24 cellular contexts compared by ENCODE assay signal in the genomic region with DNA sequence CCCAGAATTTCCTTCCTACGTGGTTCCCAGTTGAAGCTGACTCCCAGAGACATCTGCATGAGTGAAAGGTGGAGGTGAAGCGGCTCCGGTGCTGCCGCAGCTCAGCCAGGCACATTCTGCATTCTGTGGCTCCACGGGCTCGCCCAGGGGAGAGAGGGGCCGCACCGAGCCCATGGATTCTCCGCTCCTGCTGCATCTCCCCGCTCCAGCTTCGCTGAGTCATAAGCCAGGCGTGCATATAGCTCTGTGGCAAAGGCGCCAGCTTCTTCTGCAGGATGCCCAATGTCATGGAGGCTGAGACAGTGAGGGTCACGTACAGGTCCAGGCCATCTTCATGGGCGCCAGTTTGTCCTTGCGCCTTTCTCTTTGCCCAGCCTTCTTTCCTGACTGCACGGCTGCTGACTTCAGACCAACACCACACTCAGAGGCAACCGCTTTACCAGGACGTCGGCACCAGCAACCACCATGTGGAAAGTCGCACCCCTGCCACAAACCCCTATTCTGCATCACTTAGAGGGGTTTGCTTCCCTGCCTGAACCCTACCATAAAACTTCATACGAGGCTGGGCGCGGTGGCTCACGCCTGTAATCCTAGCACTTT.
A peak's percentile ranks its signal among the peaks of the same experiment; 100 is the strongest.
DNase-seq lines count a peak whose midpoint lies in the region; ATAC-seq, FAIRE-seq and TF ChIP-seq lines count a peak whose summit lies in the region.
"Had no signal": no experiment of that assay in that cellular context is flagged by ENCODE, and none has a peak within 500 bp of the region (broad histone marks: within the 10 kb centered on the region; RNA-seq: fewer than 3 reads in every experiment).

No MANE protein-coding gene starts in this region.

- H3K4me1 ChIP-seq in HepG2 (ENCODE audit: insufficient read depth, low read length) (no peaks in the 10 kb centered on the region), right lobe of liver (no peaks in the 10 kb centered on the region)
- H3K4me1 ChIP-seq: A549; BLaER1 treated with 17β-estradiol and CSF1 and Interleukin-3, amounts not matched to agents 10 nM and 100 nM had no signal

- DNase-seq in HepG2 (ENCODE audit: low spot score) (no peak), right lobe of liver (no peak), islet precursor cell (peak; percentile 51), sciatic nerve (ENCODE audit: low spot score) (peak; percentile 22), NCI-H1694 (lab: John Stamatoyannopoulos, UW) (no peak), pons (ENCODE audit: low spot score) (no peak)
- DNase-seq in stimulated activated naive CD4-positive, alpha-beta T cell treated with Interleukin-2 at 50 U/mL for 16 hours (lab: John Stamatoyannopoulos, UW) = no peak
- DNase-seq: AML-193; CD4-positive, alpha-beta T cell; DMS53; GOT3; HCEC 1CT; IMR-90; MM.1S; NCI-H2029 treated with DMSO at 0.1 percent for 48 hours; NCI-H446 treated with DMSO at 0.1 percent for 48 hours; NCI-H69; SK-N-SH had no signal

- no TSS peak for BruUV-seq in HepG2 (replicated peaks; lab: Mats Ljungman, UMichigan)

- H3K9ac ChIP-seq in HepG2 (ENCODE audit: insufficient read depth, low read depth, low read length) = no peak overlapping the region
- H3K9ac ChIP-seq: BLaER1 treated with 17β-estradiol and CSF1 and Interleukin-3, amounts not matched to agents 10 nM and 100 nM; KMS-11; SK-N-SH had no signal

- in situ Hi-C loops in HepG2 (cut with HindIII; ENCODE audit: extremely low pct_ligation_motif_present, low pct_unique_long_range_greater_than_20kb) = no loop called here

- POLR2A ChIA-PET in HepG2 (lab: Yijun Ruan, JAX) = interaction anchor here (1.2 kb wide), 1 partner anchor 9 kb away, joined by 3 read pairs; no protein-coding TSS in a partner anchor

- 72% methylated on average over 25 of the region's 25 CpGs for WGBS in HepG2 (ENCODE audit: low lambda C conversion rate)
- WGBS in right lobe of liver (ENCODE audit: insufficient coverage, low coverage, low lambda C conversion rate, missing lambda C conversion rate) = 91% methylated on average over 14 of the region's 25 CpGs

- H4K20me1 ChIP-seq in HepG2 (ENCODE audit: insufficient read depth, low read length) = no peaks in the 10 kb centered on the region
- H4K20me1 ChIP-seq: BLaER1 treated with 17β-estradiol and CSF1 and Interleukin-3, amounts not matched to agents 10 nM and 100 nM had no signal

- no peak for FAIRE-seq in HepG2 (lab: Jason Lieb, UNC)
- FAIRE-seq: A549, G401.6 had no signal

- intact Hi-C loops in HepG2 (cut with micrococcal nuclease; ENCODE audit: unreplicated experiment) (loop anchor here (10.0 kb wide), 1 partner anchor 235 kb away; no protein-coding TSS in a partner anchor), right lobe of liver (cut with DNase I) (no loop called here), sciatic nerve (cut with DNase I) (no loop called here)

- ATAC-seq in HepG2 = peak; percentile 38; the same call in 2 of the 3 replicates
- ATAC-seq in right lobe of liver = no peak
- no peak for ATAC-seq in sciatic nerve
- ATAC-seq: A549, Panc1 had no signal

- peaks cover 3% of the 10 kb centered on the region; the same call in 1 of the 2 replicates for H3K9me3 ChIP-seq in HepG2 (ENCODE audit: low read length)
- H3K9me3 ChIP-seq in right lobe of liver = no peaks in the 10 kb centered on the region
- H3K9me3 ChIP-seq: A549, SK-N-SH had no signal

- no peak for TF ChIP-seq EP300 in HepG2 (IDR thresholded peaks at IDR 0.05; ENCODE audit: low read depth in 2 of 2, low read length in 2 of 2)
- TF ChIP-seq EP300 in HepG2 (CRISPR knock-in tag; IDR thresholded peaks at IDR 0.05; ENCODE audit: borderline replicate concordance) = no peak

- CTCF ChIA-PET in HepG2 (lab: Yijun Ruan, JAX; ENCODE audit: low intra/inter-chr PET ratio, low total read pairs) = no interaction called here

- TF ChIP-seq CTCF in HepG2 (CRISPR knock-in tag; IDR thresholded peaks at IDR 0.05) (no peak), right lobe of liver (IDR thresholded peaks at IDR 0.05) (no peak)

- H3K4me3 ChIP-seq in HepG2 (replicated peaks in 1 of 3; ENCODE audit: insufficient read depth in 1 of 3, low read depth in 2 of 3, low read length in 3 of 3) (no peak overlapping the region), right lobe of liver (no peak overlapping the region)
- H3K4me3 ChIP-seq: A549; BLaER1 treated with 17β-estradiol and CSF1 and Interleukin-3, amounts not matched to agents 10 nM and 100 nM had no signal

- TF ChIP-seq POLR2A in HepG2 (IDR thresholded peaks at IDR 0.05; ENCODE audit: insufficient read depth in 1 of 2, low read depth in 2 of 2, low read length in 2 of 2) = no peak
- TF ChIP-seq POLR2A in right lobe of liver (IDR thresholded peaks at IDR 0.05) = no peak

- H3K4me2 ChIP-seq in HepG2 (ENCODE audit: low read depth, low read length) = no peak overlapping the region
- H3K4me2 ChIP-seq: A549; BLaER1 treated with 17β-estradiol and CSF1 and Interleukin-3, amounts not matched to agents 10 nM and 100 nM; KMS-11; SK-N-SH had no signal

- no peaks in the 10 kb centered on the region for H3K36me3 ChIP-seq in HepG2 (replicated peaks in 1 of 2; ENCODE audit: control insufficient read depth in 1 of 2, insufficient read depth in 2 of 2, low read length in 2 of 2)
- no peaks in the 10 kb centered on the region for H3K36me3 ChIP-seq in right lobe of liver
- H3K36me3 ChIP-seq: BLaER1 treated with 17β-estradiol and CSF1 and Interleukin-3, amounts not matched to agents 10 nM and 100 nM had no signal

- no peak for TF ChIP-seq RAD21 in HepG2 (CRISPR knock-in tag; IDR thresholded peaks at IDR 0.05)

- H3K27ac ChIP-seq in HepG2 (ENCODE audit: extremely low read length, insufficient read depth, low read length) (no peak overlapping the region), right lobe of liver (no peak overlapping the region)
- H3K27ac ChIP-seq: A549; BLaER1 treated with 17β-estradiol and CSF1 and Interleukin-3, amounts not matched to agents 10 nM and 100 nM; KMS-11; RWPE1 had no signal

- no peaks in the 10 kb centered on the region for H3K79me2 ChIP-seq in HepG2 (ENCODE audit: insufficient read depth, low read length)

- H2AFZ ChIP-seq in HepG2 (ENCODE audit: low read length) = no peak overlapping the region

- H3K27me3 ChIP-seq in HepG2 (ENCODE audit: control insufficient read depth in 1 of 2, insufficient read depth in 2 of 2, low read length in 2 of 2) (peaks cover 2 to 22% of the 10 kb centered on the region in 2 experiments; a peak in 3 of 5 replicates), right lobe of liver (no peaks in the 10 kb centered on the region)
- H3K27me3 ChIP-seq: BLaER1 treated with 17β-estradiol and CSF1 and Interleukin-3, amounts not matched to agents 10 nM and 100 nM had no signal

TF ChIP-seq in HepG2, 621 proteins besides CTCF, POLR2A, EP300 and RAD21 (continues in another document):
- TF ChIP-seq NR2F2 (IDR thresholded peaks at IDR 0.05; ENCODE audit: borderline replicate concordance, low read depth) = no peak
- TF ChIP-seq, protein P1, sequence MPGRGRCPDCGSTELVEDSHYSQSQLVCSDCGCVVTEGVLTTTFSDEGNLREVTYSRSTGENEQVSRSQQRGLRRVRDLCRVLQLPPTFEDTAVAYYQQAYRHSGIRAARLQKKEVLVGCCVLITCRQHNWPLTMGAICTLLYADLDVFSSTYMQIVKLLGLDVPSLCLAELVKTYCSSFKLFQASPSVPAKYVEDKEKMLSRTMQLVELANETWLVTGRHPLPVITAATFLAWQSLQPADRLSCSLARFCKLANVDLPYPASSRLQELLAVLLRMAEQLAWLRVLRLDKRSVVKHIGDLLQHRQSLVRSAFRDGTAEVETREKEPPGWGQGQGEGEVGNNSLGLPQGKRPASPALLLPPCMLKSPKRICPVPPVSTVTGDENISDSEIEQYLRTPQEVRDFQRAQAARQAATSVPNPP (CRISPR knock-in tag; IDR thresholded peaks at IDR 0.05) = no peak
- TF ChIP-seq ZNF160 (CRISPR knock-in tag; IDR thresholded peaks at IDR 0.05) = no peak
- no peak for TF ChIP-seq PAX8 (CRISPR knock-in tag; IDR thresholded peaks at IDR 0.05; ENCODE audit: borderline replicate concordance)
- no peak for TF ChIP-seq PPARG (CRISPR knock-in tag; conservative IDR thresholded peaks at IDR 0.05)
- no peak for TF ChIP-seq REPIN1 (CRISPR knock-in tag; IDR thresholded peaks at IDR 0.05; ENCODE audit: borderline replicate concordance, low read depth)
- TF ChIP-seq, protein P2, sequence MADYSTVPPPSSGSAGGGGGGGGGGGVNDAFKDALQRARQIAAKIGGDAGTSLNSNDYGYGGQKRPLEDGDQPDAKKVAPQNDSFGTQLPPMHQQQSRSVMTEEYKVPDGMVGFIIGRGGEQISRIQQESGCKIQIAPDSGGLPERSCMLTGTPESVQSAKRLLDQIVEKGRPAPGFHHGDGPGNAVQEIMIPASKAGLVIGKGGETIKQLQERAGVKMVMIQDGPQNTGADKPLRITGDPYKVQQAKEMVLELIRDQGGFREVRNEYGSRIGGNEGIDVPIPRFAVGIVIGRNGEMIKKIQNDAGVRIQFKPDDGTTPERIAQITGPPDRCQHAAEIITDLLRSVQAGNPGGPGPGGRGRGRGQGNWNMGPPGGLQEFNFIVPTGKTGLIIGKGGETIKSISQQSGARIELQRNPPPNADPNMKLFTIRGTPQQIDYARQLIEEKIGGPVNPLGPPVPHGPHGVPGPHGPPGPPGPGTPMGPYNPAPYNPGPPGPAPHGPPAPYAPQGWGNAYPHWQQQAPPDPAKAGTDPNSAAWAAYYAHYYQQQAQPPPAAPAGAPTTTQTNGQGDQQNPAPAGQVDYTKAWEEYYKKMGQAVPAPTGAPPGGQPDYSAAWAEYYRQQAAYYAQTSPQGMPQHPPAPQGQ (CRISPR knock-in tag; IDR thresholded peaks at IDR 0.05; ENCODE audit: borderline replicate concordance) = no peak
- TF ChIP-seq, protein P3, sequence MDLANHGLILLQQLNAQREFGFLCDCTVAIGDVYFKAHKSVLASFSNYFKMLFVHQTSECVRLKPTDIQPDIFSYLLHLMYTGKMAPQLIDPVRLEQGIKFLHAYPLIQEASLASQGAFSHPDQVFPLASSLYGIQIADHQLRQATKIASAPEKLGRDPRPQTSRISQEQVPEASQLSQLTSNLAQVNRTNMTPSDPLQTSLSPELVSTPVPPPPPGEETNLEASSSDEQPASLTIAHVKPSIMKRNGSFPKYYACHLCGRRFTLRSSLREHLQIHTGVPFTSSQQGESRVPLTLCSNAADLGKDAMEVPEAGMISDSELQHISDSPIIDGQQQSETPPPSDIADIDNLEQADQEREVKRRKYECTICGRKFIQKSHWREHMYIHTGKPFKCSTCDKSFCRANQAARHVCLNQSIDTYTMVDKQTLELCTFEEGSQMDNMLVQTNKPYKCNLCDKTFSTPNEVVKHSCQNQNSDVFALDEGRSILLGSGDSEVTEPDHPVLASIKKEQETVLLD (CRISPR knock-in tag; IDR thresholded peaks at IDR 0.05; ENCODE audit: low read depth) = no peak
- no peak for TF ChIP-seq FOSL1 (CRISPR knock-in tag; IDR thresholded peaks at IDR 0.05; ENCODE audit: borderline replicate concordance)

Comparison
In these comparisons a context has a peak if more than half of its experiments do, and no peak if none do; other contexts are left out.
1. DNase-seq: peak in islet precursor cell (single experiment) and sciatic nerve (single experiment); none in HepG2 (single experiment), right lobe of liver (0 of 3), stimulated activated naive CD4-positive, alpha-beta T cell treated with Interleukin-2 at 50 U/mL for 16 hours (single experiment), NCI-H1694 (single experiment) and pons (single experiment).